11 cellular contexts compared by ENCODE assay signal in genomic region chr4:129929052-129929451, GRCh38.
DNase-seq lines count a peak whose midpoint lies in the region; ATAC-seq, FAIRE-seq and TF ChIP-seq lines count a peak whose summit lies in the region.
"Had no signal": no experiment of that assay in that cellular context is flagged by ENCODE, and none has a peak within 500 bp of the region (broad histone marks: within the 10 kb centered on the region; RNA-seq: fewer than 3 reads in every experiment).

No MANE protein-coding gene starts in this region.

- RAD21 ChIA-PET in GM12878 (lab: Charles Lee; ENCODE audit: unreplicated experiment), result no interaction called here

- no peaks in the 10 kb centered on the region for H3K9me3 ChIP-seq in Loucy (ENCODE audit: insufficient read depth, low read depth, low read length)
- no peaks in the 10 kb centered on the region for H3K9me3 ChIP-seq in GM12878 (replicated peaks; ENCODE audit: control insufficient read depth, insufficient read depth, low read length)
- H3K9me3 ChIP-seq in upper lobe of right lung, result no peaks in the 10 kb centered on the region
- H3K9me3 ChIP-seq: esophagus squamous epithelium, SJSA1 had no signal

- TF ChIP-seq POLR2A in GM12878 (IDR thresholded peaks at IDR 0.05; ENCODE audit: low read depth, low read length), result no peak

- H3K4me3 ChIP-seq in Loucy (ENCODE audit: low read length, poor library complexity, severe bottlenecking) (no peak overlapping the region), GM12878 (no peak overlapping the region), upper lobe of right lung (no peak overlapping the region)
- H3K4me3 ChIP-seq: esophagus squamous epithelium, SJSA1 had no signal

- H3K79me2 ChIP-seq in Loucy (ENCODE audit: insufficient read depth, low read length), result no peaks in the 10 kb centered on the region
- no peaks in the 10 kb centered on the region for H3K79me2 ChIP-seq in GM12878 (ENCODE audit: control insufficient read depth, insufficient read depth, low read length)

- intact Hi-C loops in GM12878 (cut with micrococcal nuclease; ENCODE audit: unreplicated experiment) (no loop called here), upper lobe of right lung (cut with DNase I) (no loop called here)

- no peak for TF ChIP-seq EP300 in GM12878 (IDR thresholded peaks at IDR 0.05; ENCODE audit: borderline replicate concordance in 1 of 2, control insufficient read depth in 1 of 2, low read depth in 2 of 2, low read length in 2 of 2)

- no TSS peak for BruUV-seq in GM12878 (replicated peaks; lab: Mats Ljungman, UMichigan)

- H3K36me3 ChIP-seq in Loucy (ENCODE audit: insufficient read depth, low read length) (no peaks in the 10 kb centered on the region), GM12878 (ENCODE audit: control insufficient read depth in 2 of 2, insufficient read depth in 2 of 2, low read length in 1 of 2) (no peaks in the 10 kb centered on the region), upper lobe of right lung (no peaks in the 10 kb centered on the region)
- H3K36me3 ChIP-seq: esophagus squamous epithelium, SJSA1 had no signal

- H3K4me3 Mint-ChIP-seq in activated T-cell treated with anti-CD3 and anti-CD28 coated beads, Interleukin-2, amount 50 U/mL, for 72 hours, result no peak overlapping the region

- ATAC-seq in GM12878 (peak; percentile 82), upper lobe of right lung (no peak)
- ATAC-seq in activated T-cell treated with anti-CD3 and anti-CD28 coated beads, Interleukin-2, amount 50 U/mL, for 72 hours (replicated peaks in 1 of 2), result no peak

- in situ Hi-C loops in GM12878 (cut with MboI), result loop anchor here (10.0 kb wide), 1 partner anchor 376 kb away; no protein-coding TSS in a partner anchor

- H3K9ac ChIP-seq in Loucy (ENCODE audit: low read depth, low read length, poor library complexity, severe bottlenecking) (no peak overlapping the region), GM12878 (ENCODE audit: control insufficient read depth, insufficient read depth, low read length) (no peak overlapping the region)

- no peaks in the 10 kb centered on the region for H3K4me1 Mint-ChIP-seq in activated T-cell treated with anti-CD3 and anti-CD28 coated beads, Interleukin-2, amount 50 U/mL, for 72 hours (ENCODE audit: low read depth)

- no peaks in the 10 kb centered on the region for H3K27me3 Mint-ChIP-seq in activated T-cell treated with anti-CD3 and anti-CD28 coated beads, Interleukin-2, amount 50 U/mL, for 72 hours (ENCODE audit: low read depth)

- no peaks in the 10 kb centered on the region for H4K20me1 ChIP-seq in Loucy (ENCODE audit: insufficient read depth, low read length, poor library complexity, severe bottlenecking)
- no peaks in the 10 kb centered on the region for H4K20me1 ChIP-seq in GM12878 (ENCODE audit: control insufficient read depth, insufficient read depth)

- DNase-seq in NCI-H748 (lab: John Stamatoyannopoulos, UW; ENCODE audit: unreplicated experiment), result peak; percentile 50
- no peak for DNase-seq in NCI-H748 treated with DMSO at 0.1 percent for 48 hours (lab: John Stamatoyannopoulos, UW)
- no peak for DNase-seq in GM12878 (ENCODE audit: low read depth, low spot score)
- DNase-seq in upper lobe of right lung, result no peak
- no peak for DNase-seq in NCI-H2196 (lab: John Stamatoyannopoulos, UW; ENCODE audit: unreplicated experiment)
- no peak for DNase-seq in activated T-cell treated with anti-CD3 and anti-CD28 coated beads, Interleukin-2, amount 50 U/mL, for 72 hours
- no peak for DNase-seq in amniotic stem cell (lab: John Stamatoyannopoulos, UW)
- DNase-seq: activated effector memory CD4-positive, alpha-beta T cell treated with Interleukin-2 at 50 U/mL for 16 hours; esophagus squamous epithelium had no signal

- H3K9me2 ChIP-seq in Loucy (replicated peaks; ENCODE audit: low read depth, low read length), result no peaks in the 10 kb centered on the region

- no peak overlapping the region for H2AFZ ChIP-seq in Loucy (ENCODE audit: low read length)
- no peak overlapping the region for H2AFZ ChIP-seq in GM12878 (ENCODE audit: control insufficient read depth, low read depth, low read length)

- TF ChIP-seq CTCF in Loucy (conservative IDR thresholded peaks at IDR 0.05; ENCODE audit: low read length), result peak; percentile 73
- TF ChIP-seq CTCF in GM12878 (IDR thresholded peaks at IDR 0.05 in 2 of 3, conservative IDR thresholded peaks at IDR 0.05 in 1 of 3; ENCODE audit: control insufficient read depth in 2 of 3, extremely low read depth in 1 of 3, insufficient read depth in 1 of 3, low read depth in 3 of 3, low read length in 3 of 3), result peak; percentile 34 to 42 (median 39); a peak in 3 of 6 replicates
- peak; percentile 12 for TF ChIP-seq CTCF in upper lobe of right lung (IDR thresholded peaks at IDR 0.05)

- CTCF ChIA-PET in GM12878 (lab: Yijun Ruan, JAX), result interaction anchor here (1.0 to 1.6 kb wide), 2 partner anchors 259 to 296 kb away, joined by 3 read pairs; no protein-coding TSS in a partner anchor

- H3K27ac ChIP-seq in GM12878 (ENCODE audit: control insufficient read depth, insufficient read depth) (no peak overlapping the region), upper lobe of right lung (no peak overlapping the region)
- H3K27ac ChIP-seq: esophagus squamous epithelium, SJSA1 had no signal

- WGBS in GM12878 (ENCODE audit: insufficient coverage, insufficient replicate concordance, low lambda C conversion rate, missing lambda C conversion rate), result 3% methylated on average over 1 of the region's 1 CpG

- POLR2A ChIA-PET in GM12878 (lab: Charles Lee), result no interaction called here

- H3K4me1 ChIP-seq in Loucy (ENCODE audit: insufficient read depth, low read length, poor library complexity, severe bottlenecking) (no peaks in the 10 kb centered on the region), GM12878 (ENCODE audit: control insufficient read depth, insufficient read depth, low read length) (no peaks in the 10 kb centered on the region), upper lobe of right lung (no peaks in the 10 kb centered on the region)
- H3K4me1 ChIP-seq: esophagus squamous epithelium, SJSA1 had no signal

- TF ChIP-seq RAD21 in GM12878 (IDR thresholded peaks at IDR 0.05; ENCODE audit: insufficient read depth, low read depth, low read length), result peak; percentile 32; the same call in 1 of the 2 replicates

- no peak overlapping the region for H3K27ac Mint-ChIP-seq in activated T-cell treated with anti-CD3 and anti-CD28 coated beads, Interleukin-2, amount 50 U/mL, for 72 hours

- H3K27me3 ChIP-seq in Loucy (ENCODE audit: insufficient read depth, low read length, poor library complexity, severe bottlenecking) (no peaks in the 10 kb centered on the region), GM12878 (replicated peaks in 1 of 2; ENCODE audit: control insufficient read depth in 2 of 2, insufficient read depth in 2 of 2, low read length in 1 of 2) (no peaks in the 10 kb centered on the region), upper lobe of right lung (no peaks in the 10 kb centered on the region)
- H3K27me3 ChIP-seq: esophagus squamous epithelium, SJSA1 had no signal

- SMC1A ChIA-PET in GM12878 (lab: Charles Lee; ENCODE audit: uncharacterized antibody, unreplicated experiment), result interaction anchor here (1.0 kb wide), 1 partner anchor 13 kb away, joined by 3 read pairs; no protein-coding TSS in a partner anchor

- H3K9me3 Mint-ChIP-seq in activated T-cell treated with anti-CD3 and anti-CD28 coated beads, Interleukin-2, amount 50 U/mL, for 72 hours, result no peaks in the 10 kb centered on the region

- H3K36me3 Mint-ChIP-seq in activated T-cell treated with anti-CD3 and anti-CD28 coated beads, Interleukin-2, amount 50 U/mL, for 72 hours (ENCODE audit: insufficient read depth in 2 of 2), result no peaks in the 10 kb centered on the region

- no peaks in the 10 kb centered on the region for H3F3A ChIP-seq in Loucy (ENCODE audit: low read depth)

- H3K4me2 ChIP-seq in Loucy (ENCODE audit: low read depth, low read length, poor library complexity, severe bottlenecking) (no peak overlapping the region), GM12878 (ENCODE audit: control insufficient read depth, insufficient read depth) (no peak overlapping the region)

- FAIRE-seq in GM12878 (lab: Jason Lieb, UNC), result no peak

TF ChIP-seq in GM12878, 131 proteins besides CTCF, POLR2A, EP300 and RAD21:
- TF ChIP-seq BMI1 (IDR thresholded peaks at IDR 0.05; ENCODE audit: borderline replicate concordance) (no peak), IRF4 (IDR thresholded peaks at IDR 0.05; ENCODE audit: low read depth, low read length) (no peak), SIX5 (IDR thresholded peaks at IDR 0.05; ENCODE audit: low read depth, low read length, severe bottlenecking) (no peak), SMC3 (IDR thresholded peaks at IDR 0.05; ENCODE audit: borderline replicate concordance, low read length) (peak; percentile 32; the same call in 1 of the 2 replicates), LARP7 (IDR thresholded peaks at IDR 0.05) (no peak)

Comparison
In these comparisons a context has a peak if more than half of its experiments do, and no peak if none do; other contexts are left out.
1. CTCF ChIP-seq: peak in every context shown above with its lines; median percentile 73 in Loucy; 39 in GM12878; 12 in upper lobe of right lung.